1 cellular context compared by ENCODE assay signal in the genomic region with DNA sequence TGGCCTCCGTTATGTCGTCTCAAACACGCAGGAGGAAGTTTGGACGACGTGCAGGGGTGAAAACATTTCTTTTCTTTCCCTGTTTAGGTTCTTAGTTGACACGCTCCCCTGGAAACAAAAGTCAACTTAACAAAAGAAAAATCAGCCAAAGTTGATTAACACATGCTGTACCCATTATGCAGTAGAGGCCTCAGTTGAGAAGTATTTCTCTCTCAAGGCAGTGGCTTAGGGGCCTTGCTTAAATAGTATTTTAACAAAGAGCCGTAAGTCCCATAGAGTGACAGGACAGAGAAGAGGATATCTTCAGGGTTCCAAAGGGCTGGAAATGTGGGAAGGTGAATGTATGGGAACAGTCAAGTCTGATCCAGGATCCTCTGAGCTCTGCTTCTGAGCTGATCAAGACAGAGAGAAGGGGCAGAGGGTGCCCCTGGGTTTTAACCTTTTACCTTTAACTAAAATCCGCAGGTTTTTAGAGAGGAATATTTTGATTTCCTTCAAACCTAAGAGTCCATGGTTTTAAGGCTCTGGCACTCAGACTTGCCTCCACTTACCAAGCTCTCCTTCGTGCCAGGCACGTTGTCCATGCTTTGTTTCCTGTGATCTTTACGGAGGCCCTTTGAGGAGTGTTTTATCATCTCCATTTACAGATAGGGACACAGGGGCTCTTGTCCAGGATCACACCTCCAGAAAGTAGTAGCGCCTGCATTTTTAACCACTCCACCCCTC.
TF ChIP-seq lines count a peak whose summit lies in the region.

No MANE protein-coding gene starts in this region.

TF ChIP-seq in GM12878, 131 proteins besides CTCF, POLR2A, EP300 and RAD21 (continues in another document):
- TF ChIP-seq BMI1 (IDR thresholded peaks at IDR 0.05; ENCODE audit: borderline replicate concordance) (peak; percentile 6; the same call in 1 of the 2 replicates), SMAD5 (IDR thresholded peaks at IDR 0.05; ENCODE audit: low read depth) (0 out of 2 replicates have a peak, but pooled peaks have one; percentile 68), NRF1 (conservative IDR thresholded peaks at IDR 0.05; ENCODE audit: low read depth, low read length) (no peak), PAX5 (IDR thresholded peaks at IDR 0.05; ENCODE audit: borderline replicate concordance, low read depth, low read length) (no peak), E4F1 (IDR thresholded peaks at IDR 0.05; ENCODE audit: borderline replicate concordance, partially characterized antibody) (no peak), HDAC6 (IDR thresholded peaks at IDR 0.05; ENCODE audit: unreplicated experiment) (no peak), ZNF622 (IDR thresholded peaks at IDR 0.05) (no peak), LARP7 (IDR thresholded peaks at IDR 0.05) (no peak), ZNF687 (IDR thresholded peaks at IDR 0.05) (peak; percentile 79), NBN (IDR thresholded peaks at IDR 0.05) (peak; percentile 40), PAX8 (IDR thresholded peaks at IDR 0.05) (peak; percentile 50; the same call in 1 of the 2 replicates), MYB (IDR thresholded peaks at IDR 0.05; ENCODE audit: borderline replicate concordance, low read depth, low read length) (no peak), ZNF592 (IDR thresholded peaks at IDR 0.05) (peak; percentile 85), TCF7 (IDR thresholded peaks at IDR 0.05; ENCODE audit: borderline replicate concordance) (0 out of 2 replicates have a peak, but pooled peaks have one; percentile 4), GABPA (IDR thresholded peaks at IDR 0.05; ENCODE audit: low read depth) (no peak), SIN3A (IDR thresholded peaks at IDR 0.05; ENCODE audit: low read depth, low read length) (no peak), BACH1 (IDR thresholded peaks at IDR 0.05; ENCODE audit: borderline replicate concordance) (peak; percentile 29; the same call in 1 of the 2 replicates)
- TF ChIP-seq, protein P1, sequence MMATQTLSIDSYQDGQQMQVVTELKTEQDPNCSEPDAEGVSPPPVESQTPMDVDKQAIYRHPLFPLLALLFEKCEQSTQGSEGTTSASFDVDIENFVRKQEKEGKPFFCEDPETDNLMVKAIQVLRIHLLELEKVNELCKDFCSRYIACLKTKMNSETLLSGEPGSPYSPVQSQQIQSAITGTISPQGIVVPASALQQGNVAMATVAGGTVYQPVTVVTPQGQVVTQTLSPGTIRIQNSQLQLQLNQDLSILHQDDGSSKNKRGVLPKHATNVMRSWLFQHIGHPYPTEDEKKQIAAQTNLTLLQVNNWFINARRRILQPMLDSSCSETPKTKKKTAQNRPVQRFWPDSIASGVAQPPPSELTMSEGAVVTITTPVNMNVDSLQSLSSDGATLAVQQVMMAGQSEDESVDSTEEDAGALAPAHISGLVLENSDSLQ (IDR thresholded peaks at IDR 0.05), result peak; percentile 53
- TF ChIP-seq, protein P2, sequence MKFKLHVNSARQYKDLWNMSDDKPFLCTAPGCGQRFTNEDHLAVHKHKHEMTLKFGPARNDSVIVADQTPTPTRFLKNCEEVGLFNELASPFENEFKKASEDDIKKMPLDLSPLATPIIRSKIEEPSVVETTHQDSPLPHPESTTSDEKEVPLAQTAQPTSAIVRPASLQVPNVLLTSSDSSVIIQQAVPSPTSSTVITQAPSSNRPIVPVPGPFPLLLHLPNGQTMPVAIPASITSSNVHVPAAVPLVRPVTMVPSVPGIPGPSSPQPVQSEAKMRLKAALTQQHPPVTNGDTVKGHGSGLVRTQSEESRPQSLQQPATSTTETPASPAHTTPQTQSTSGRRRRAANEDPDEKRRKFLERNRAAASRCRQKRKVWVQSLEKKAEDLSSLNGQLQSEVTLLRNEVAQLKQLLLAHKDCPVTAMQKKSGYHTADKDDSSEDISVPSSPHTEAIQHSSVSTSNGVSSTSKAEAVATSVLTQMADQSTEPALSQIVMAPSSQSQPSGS (IDR thresholded peaks at IDR 0.05; ENCODE audit: low read length), result no peak
- TF ChIP-seq, protein P3, sequence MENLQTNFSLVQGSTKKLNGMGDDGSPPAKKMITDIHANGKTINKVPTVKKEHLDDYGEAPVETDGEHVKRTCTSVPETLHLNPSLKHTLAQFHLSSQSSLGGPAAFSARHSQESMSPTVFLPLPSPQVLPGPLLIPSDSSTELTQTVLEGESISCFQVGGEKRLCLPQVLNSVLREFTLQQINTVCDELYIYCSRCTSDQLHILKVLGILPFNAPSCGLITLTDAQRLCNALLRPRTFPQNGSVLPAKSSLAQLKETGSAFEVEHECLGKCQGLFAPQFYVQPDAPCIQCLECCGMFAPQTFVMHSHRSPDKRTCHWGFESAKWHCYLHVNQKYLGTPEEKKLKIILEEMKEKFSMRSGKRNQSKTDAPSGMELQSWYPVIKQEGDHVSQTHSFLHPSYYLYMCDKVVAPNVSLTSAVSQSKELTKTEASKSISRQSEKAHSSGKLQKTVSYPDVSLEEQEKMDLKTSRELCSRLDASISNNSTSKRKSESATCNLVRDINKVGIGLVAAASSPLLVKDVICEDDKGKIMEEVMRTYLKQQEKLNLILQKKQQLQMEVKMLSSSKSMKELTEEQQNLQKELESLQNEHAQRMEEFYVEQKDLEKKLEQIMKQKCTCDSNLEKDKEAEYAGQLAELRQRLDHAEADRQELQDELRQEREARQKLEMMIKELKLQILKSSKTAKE (IDR thresholded peaks at IDR 0.05; ENCODE audit: low read depth, poor library complexity, severe bottlenecking), result peak; percentile 34
- TF ChIP-seq, protein P4, sequence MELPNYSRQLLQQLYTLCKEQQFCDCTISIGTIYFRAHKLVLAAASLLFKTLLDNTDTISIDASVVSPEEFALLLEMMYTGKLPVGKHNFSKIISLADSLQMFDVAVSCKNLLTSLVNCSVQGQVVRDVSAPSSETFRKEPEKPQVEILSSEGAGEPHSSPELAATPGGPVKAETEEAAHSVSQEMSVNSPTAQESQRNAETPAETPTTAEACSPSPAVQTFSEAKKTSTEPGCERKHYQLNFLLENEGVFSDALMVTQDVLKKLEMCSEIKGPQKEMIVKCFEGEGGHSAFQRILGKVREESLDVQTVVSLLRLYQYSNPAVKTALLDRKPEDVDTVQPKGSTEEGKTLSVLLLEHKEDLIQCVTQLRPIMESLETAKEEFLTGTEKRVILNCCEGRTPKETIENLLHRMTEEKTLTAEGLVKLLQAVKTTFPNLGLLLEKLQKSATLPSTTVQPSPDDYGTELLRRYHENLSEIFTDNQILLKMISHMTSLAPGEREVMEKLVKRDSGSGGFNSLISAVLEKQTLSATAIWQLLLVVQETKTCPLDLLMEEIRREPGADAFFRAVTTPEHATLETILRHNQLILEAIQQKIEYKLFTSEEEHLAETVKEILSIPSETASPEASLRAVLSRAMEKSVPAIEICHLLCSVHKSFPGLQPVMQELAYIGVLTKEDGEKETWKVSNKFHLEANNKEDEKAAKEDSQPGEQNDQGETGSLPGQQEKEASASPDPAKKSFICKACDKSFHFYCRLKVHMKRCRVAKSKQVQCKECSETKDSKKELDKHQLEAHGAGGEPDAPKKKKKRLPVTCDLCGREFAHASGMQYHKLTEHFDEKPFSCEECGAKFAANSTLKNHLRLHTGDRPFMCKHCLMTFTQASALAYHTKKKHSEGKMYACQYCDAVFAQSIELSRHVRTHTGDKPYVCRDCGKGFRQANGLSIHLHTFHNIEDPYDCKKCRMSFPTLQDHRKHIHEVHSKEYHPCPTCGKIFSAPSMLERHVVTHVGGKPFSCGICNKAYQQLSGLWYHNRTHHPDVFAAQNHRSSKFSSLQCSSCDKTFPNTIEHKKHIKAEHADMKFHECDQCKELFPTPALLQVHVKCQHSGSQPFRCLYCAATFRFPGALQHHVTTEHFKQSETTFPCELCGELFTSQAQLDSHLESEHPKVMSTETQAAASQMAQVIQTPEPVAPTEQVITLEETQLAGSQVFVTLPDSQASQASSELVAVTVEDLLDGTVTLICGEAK (IDR thresholded peaks at IDR 0.05; ENCODE audit: borderline replicate concordance), result 0 out of 2 replicates have a peak, but pooled peaks have one; percentile 16
- TF ChIP-seq, protein P5, sequence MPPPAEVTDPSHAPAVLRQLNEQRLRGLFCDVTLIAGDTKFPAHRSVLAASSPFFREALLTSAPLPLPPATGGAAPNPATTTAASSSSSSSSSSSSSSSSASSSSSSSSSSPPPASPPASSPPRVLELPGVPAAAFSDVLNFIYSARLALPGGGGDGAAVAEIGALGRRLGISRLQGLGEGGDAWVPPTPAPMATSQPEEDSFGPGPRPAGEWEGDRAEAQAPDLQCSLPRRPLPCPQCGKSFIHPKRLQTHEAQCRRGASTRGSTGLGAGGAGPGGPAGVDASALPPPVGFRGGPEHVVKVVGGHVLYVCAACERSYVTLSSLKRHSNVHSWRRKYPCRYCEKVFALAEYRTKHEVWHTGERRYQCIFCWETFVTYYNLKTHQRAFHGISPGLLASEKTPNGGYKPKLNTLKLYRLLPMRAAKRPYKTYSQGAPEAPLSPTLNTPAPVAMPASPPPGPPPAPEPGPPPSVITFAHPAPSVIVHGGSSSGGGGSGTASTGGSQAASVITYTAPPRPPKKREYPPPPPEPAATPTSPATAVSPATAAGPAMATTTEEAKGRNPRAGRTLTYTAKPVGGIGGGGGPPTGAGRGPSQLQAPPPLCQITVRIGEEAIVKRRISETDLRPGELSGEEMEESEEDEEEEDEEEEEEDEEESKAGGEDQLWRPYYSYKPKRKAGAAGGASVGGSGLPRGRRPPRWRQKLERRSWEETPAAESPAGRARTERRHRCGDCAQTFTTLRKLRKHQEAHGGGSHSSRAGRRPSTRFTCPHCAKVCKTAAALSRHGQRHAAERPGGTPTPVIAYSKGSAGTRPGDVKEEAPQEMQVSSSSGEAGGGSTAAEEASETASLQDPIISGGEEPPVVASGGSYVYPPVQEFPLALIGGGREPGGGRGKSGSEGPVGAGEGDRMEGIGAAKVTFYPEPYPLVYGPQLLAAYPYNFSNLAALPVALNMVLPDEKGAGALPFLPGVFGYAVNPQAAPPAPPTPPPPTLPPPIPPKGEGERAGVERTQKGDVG (CRISPR knock-in tag; IDR thresholded peaks at IDR 0.05), result peak; percentile 20; the same call in 1 of the 2 replicates
